21 cellular contexts compared by ENCODE assay signal in genomic region chr13:61128850-61129645, GRCh38.
DNase-seq lines count a peak whose midpoint lies in the region; ATAC-seq and TF ChIP-seq lines count a peak whose summit lies in the region.
"Had no signal": no experiment of that assay in that cellular context is flagged by ENCODE, and none has a peak within 500 bp of the region (broad histone marks: within the 10 kb centered on the region; RNA-seq: fewer than 3 reads in every experiment).

No MANE protein-coding gene starts in this region.

- no TSS peak for BruUV-seq in PC-3 (replicated peaks; lab: Mats Ljungman, UMichigan)

- H3K4me1 ChIP-seq in PC-3 (ENCODE audit: insufficient read depth, low read length) = peaks cover 18% of the 10 kb centered on the region
- H3K4me1 ChIP-seq: left ventricle myocardium inferior, upper lobe of left lung had no signal

- H3K4me3 ChIP-seq in LNCaP clone FGC (ENCODE audit: low read depth, low read length) (no peak overlapping the region), PC-3 (ENCODE audit: low read length) (peak overlapping the region; percentile 19; the same call in 1 of the 2 replicates)
- H3K4me3 ChIP-seq: left ventricle myocardium inferior, upper lobe of left lung had no signal

- no peaks in the 10 kb centered on the region for H3K27me3 ChIP-seq in PC-3 (ENCODE audit: low read length)
- H3K27me3 ChIP-seq: neutrophil, upper lobe of left lung had no signal

- peak overlapping the region; percentile 63 for H3K4me2 ChIP-seq in PC-3 (ENCODE audit: low read length)

- DNase-seq in COR-L47 (lab: John Stamatoyannopoulos, UW) = peak; percentile 71
- peak; percentile 65 for DNase-seq in LNCaP clone FGC (ENCODE audit: low read depth)
- DNase-seq in PC-3 = peak; percentile 73
- peak; percentile 46 for DNase-seq in kidney glomerular epithelial cell (lab: John Stamatoyannopoulos, UW)
- no peak for DNase-seq in effector CD4-positive, alpha-beta T cell
- no peak for DNase-seq in KG1 (lab: John Stamatoyannopoulos, UW)
- no peak for DNase-seq in NCI-H774 (lab: John Stamatoyannopoulos, UW)
- DNase-seq: activated naive CD4-positive, alpha-beta T cell treated with anti-CD3 and anti-CD28 coated beads, Interleukin-2, amount 10 ng/mL, durations not matched to agents 7 days and 5 days; activated T-cell treated with anti-CD3 and anti-CD28 coated beads, Interleukin-2, amount 50 U/mL, for 72 hours; CD8-positive, alpha-beta T cell; DND-41; effector CD8-positive, alpha-beta T cell; KBM-7; left ventricle myocardium inferior; right cardiac atrium; T1000; upper lobe of left lung had no signal

- CTCF ChIA-PET in PC-3 (lab: Charles Lee) = no interaction called here

- no peaks in the 10 kb centered on the region for H4K20me1 ChIP-seq in PC-3 (ENCODE audit: low read length)

- ATAC-seq in PC-3 (peak; percentile 92), esophagus mucosa (no peak)
- ATAC-seq: activated CD4-positive, CD25-positive, alpha-beta regulatory T cell treated with anti-CD3 and anti-CD28 coated beads, Interleukin-2, amount 50 U/mL, for 24 hours; activated T-cell treated with anti-CD3 and anti-CD28 coated beads, Interleukin-2, amount 50 U/mL, for 72 hours; CD8-positive, alpha-beta T cell; right cardiac atrium had no signal

- H3K9me3 ChIP-seq in PC-3 (ENCODE audit: low read length) = no peaks in the 10 kb centered on the region
- H3K9me3 ChIP-seq: left ventricle myocardium inferior, neutrophil, upper lobe of left lung had no signal

- H3F3A ChIP-seq in PC-3 (ENCODE audit: low read length, unreplicated experiment) = no peaks in the 10 kb centered on the region

- H3K79me2 ChIP-seq in PC-3 (ENCODE audit: low read length) = no peaks in the 10 kb centered on the region

- no peaks in the 10 kb centered on the region for H3K9me2 ChIP-seq in PC-3 (replicated peaks; ENCODE audit: low read length)

- TF ChIP-seq CTCF in LNCaP clone FGC (IDR thresholded peaks at IDR 0.05; ENCODE audit: control insufficient read depth, extremely low read depth, insufficient read depth) (no peak), PC-3 (conservative IDR thresholded peaks at IDR 0.05; ENCODE audit: low read depth, low read length) (no peak)

- POLR2A ChIA-PET in PC-3 (lab: Charles Lee; ENCODE audit: unreplicated experiment) = no interaction called here

- intact Hi-C loops in PC-3 (cut with micrococcal nuclease) = loop anchor here (1.0 to 10.0 kb wide), 2 partner anchors 44 to 126 kb away; no protein-coding TSS in a partner anchor

- peak overlapping the region; percentile 56 for H3K9ac ChIP-seq in PC-3 (ENCODE audit: low read length)

- H3K27ac ChIP-seq in PC-3 (ENCODE audit: low read length) = peak overlapping the region; percentile 91
- H3K27ac ChIP-seq: left ventricle myocardium inferior, neutrophil, RWPE1, upper lobe of left lung had no signal

- no peak overlapping the region for H2AFZ ChIP-seq in PC-3 (ENCODE audit: low read length)

- H3K36me3 ChIP-seq in PC-3 (ENCODE audit: low read depth, low read length) = no peaks in the 10 kb centered on the region
- H3K36me3 ChIP-seq: left ventricle myocardium inferior, neutrophil, upper lobe of left lung had no signal

Comparison
In these comparisons a context has a peak if more than half of its experiments do, and no peak if none do; other contexts are left out.
1. DNase-seq: peak in COR-L47 (single experiment), LNCaP clone FGC (single experiment), PC-3 (single experiment) and kidney glomerular epithelial cell (single experiment); none in effector CD4-positive, alpha-beta T cell (single experiment), KG1 (single experiment) and NCI-H774 (single experiment).